11 cellular contexts compared by ENCODE assay signal in genomic region chr3:66047321-66048050, GRCh38. TPM values are rescaled to one million over a fixed set of nuclear protein-coding genes. Genes with fewer than 3 reads are reported as not detected.
DNase-seq lines count a peak whose midpoint lies in the region; ATAC-seq and TF ChIP-seq lines count a peak whose summit lies in the region.
"Had no signal": no experiment of that assay in that cellular context is flagged by ENCODE, and none has a peak within 500 bp of the region (broad histone marks: within the 10 kb centered on the region; RNA-seq: fewer than 3 reads in every experiment).

No MANE protein-coding gene starts in this region.

- in situ Hi-C loops in gastrocnemius medialis (cut with MboI; ENCODE audit: low sequenced_read_pairs in 4 of 4), result loop anchor here in 1 of 4 donors (25.0 kb wide), 1 partner anchor 465 kb away; the partner anchor contains the start of gene LRIG1

- intact Hi-C loops in gastrocnemius medialis (cut with DNase I; ENCODE audit: low total_unique reads), result no loop called here

- no peak overlapping the region for H3K4me3 ChIP-seq in RWPE2 (ENCODE audit: severe bottlenecking)
- H3K4me3 ChIP-seq in foreskin fibroblast (ENCODE audit: low read depth in 1 of 2, low read length in 2 of 2), result no peak overlapping the region
- H3K4me3 ChIP-seq in gastrocnemius medialis, result no peak overlapping the region
- H3K4me3 ChIP-seq: dorsolateral prefrontal cortex had no signal

- no peaks in the 10 kb centered on the region for H3K36me3 ChIP-seq in RWPE2 (ENCODE audit: low read depth)
- no peaks in the 10 kb centered on the region for H3K36me3 ChIP-seq in gastrocnemius medialis

- H3K27ac ChIP-seq in RWPE2 (ENCODE audit: poor library complexity, severe bottlenecking) (peak overlapping the region; percentile 57), gastrocnemius medialis (no peak overlapping the region)

- TF ChIP-seq POLR2A in gastrocnemius medialis (IDR thresholded peaks at IDR 0.05), result no peak
- TF ChIP-seq POLR2A in GM18505 (IDR thresholded peaks at IDR 0.05; ENCODE audit: borderline replicate concordance, extremely low read depth, insufficient read depth, insufficient read length), result no peak

- ATAC-seq in RWPE2 (ENCODE audit: low read depth), result peak; percentile 92
- ATAC-seq in gastrocnemius medialis, result no peak
- ATAC-seq in GM18505 (IDR thresholded peaks at IDR 0.05; ENCODE audit: unreplicated experiment), result no peak

- H3K4me1 ChIP-seq in RWPE2 (ENCODE audit: insufficient read depth, poor library complexity, severe bottlenecking) (peaks cover 18% of the 10 kb centered on the region), gastrocnemius medialis (no peaks in the 10 kb centered on the region)

- H3K27me3 ChIP-seq in RWPE2 (ENCODE audit: insufficient read depth, poor library complexity, severe bottlenecking) (no peaks in the 10 kb centered on the region), gastrocnemius medialis (no peaks in the 10 kb centered on the region)
- H3K27me3 ChIP-seq: dorsolateral prefrontal cortex had no signal

- DNase-seq in EH (ENCODE audit: low read depth), result peak; percentile 97
- DNase-seq in RWPE2 (ENCODE audit: low spot score), result no peak
- peak; percentile 81 to 91 for DNase-seq in foreskin fibroblast
- peak; percentile 6 to 18 for DNase-seq in gastrocnemius medialis
- DNase-seq in NCI-H2171 (lab: John Stamatoyannopoulos, UW), result no peak
- no peak for DNase-seq in effector CD4-positive, alpha-beta T cell
- DNase-seq in 8988T, result no peak
- DNase-seq: dorsolateral prefrontal cortex, NCI-H2171 treated with DMSO at 0.1 percent for 48 hours, occipital lobe had no signal

- H3K9me3 ChIP-seq in RWPE2 (ENCODE audit: severe bottlenecking), result no peaks in the 10 kb centered on the region
- no peaks in the 10 kb centered on the region for H3K9me3 ChIP-seq in gastrocnemius medialis

- TF ChIP-seq CTCF in RWPE2 (IDR thresholded peaks at IDR 0.05; ENCODE audit: poor library complexity, severe bottlenecking), result no peak
- TF ChIP-seq CTCF in foreskin fibroblast (IDR thresholded peaks at IDR 0.05; ENCODE audit: low read depth, low read length), result no peak
- no peak for TF ChIP-seq CTCF in gastrocnemius medialis (IDR thresholded peaks at IDR 0.05 in 4 of 5, conservative IDR thresholded peaks at IDR 0.05 in 1 of 5)

RNA-seq across cellular contexts. Expression of gene MAGI1, which starts 8.8 kb away (rescaled TPM):
- total RNA-seq in gastrocnemius medialis, result 1 to 10 TPM; 2.6 to 7.5 (median 3.9) TPM

Comparison
In these comparisons a context has a peak if more than half of its experiments do, and no peak if none do; other contexts are left out.
1. DNase-seq: peak in EH (single experiment), foreskin fibroblast (2 of 2) and gastrocnemius medialis (2 of 2); none in RWPE2 (single experiment), NCI-H2171 (single experiment), effector CD4-positive, alpha-beta T cell (single experiment) and 8988T (single experiment).